Comparison of ENCODE assay signal across 30 cellular contexts in genomic region chr7:91443862-91444261, GRCh38.
"Had no signal": no experiment of that assay in that cellular context is flagged by ENCODE, and none has a peak within 500 bp of the region (broad histone marks: within the 10 kb centered on the region; RNA-seq: fewer than 3 reads in every experiment).

No MANE protein-coding gene starts in this region.

- H3K27ac Mint-ChIP-seq: mesothelial cell of epicardium; natural killer cell; nephron progenitor cell; neural progenitor cell; progenitor cell of endocrine pancreas; stimulated activated naive B cell treated with anti-CD40 and anti-IgM and Interleukin-4, amounts not matched to agents 10 μg/mL and 1 μg/mL and 100 μg/mL, for 72 hours had no signal

- DNase-seq: hippocampal formation; left colon; left ventricle myocardium inferior; mesendoderm; naive B cell; natural killer cell; nephron progenitor cell; occipital lobe; ovary; right lobe of liver; stimulated activated CD4-positive, alpha-beta T cell treated with anti-CD3 and anti-CD28 coated beads, Interleukin-1b, Interleukin-23, amount 100 ng/mL, for 48 hours; stimulated activated CD4-positive, alpha-beta T cell treated with anti-CD3 and anti-CD28 coated beads, Interleukin-2, amount 100 ng/mL, for 48 hours; stimulated activated CD4-positive, alpha-beta T cell treated with anti-CD3 and anti-CD28 coated beads, Interleukin-4, amount 100 ng/mL, for 4 hours; stimulated activated CD8-positive, alpha-beta memory T cell treated with anti-CD3 and anti-CD28 coated beads, Interleukin-4, amount 100 ng/mL, for 48 hours; stimulated activated naive B cell treated with anti-CD40 and anti-IgM and Interleukin-4, amounts not matched to agents 10 μg/mL and 1 μg/mL and 100 μg/mL, for 72 hours; stimulated activated naive CD8-positive, alpha-beta T cell treated with anti-CD3 and anti-CD28 coated beads, Interleukin-15, Interleukin-2, amounts not matched to agents 100 U/mL and 50 U/mL, for 24 hours; stomach; tibial artery; upper lobe of right lung had no signal

- H3K27ac ChIP-seq: left ventricle myocardium inferior, neural progenitor cell, neutrophil, ovary, right atrium auricular region, right lobe of liver, stomach, suprapubic skin, thoracic aorta, tibial artery, upper lobe of right lung had no signal

- H3K9ac ChIP-seq: neural progenitor cell had no signal

- FAIRE-seq: keratinocyte, urothelium cell line had no signal

- H3K36me3 ChIP-seq: left ventricle myocardium inferior, neural progenitor cell, neutrophil, ovary, right atrium auricular region, right lobe of liver, stomach, suprapubic skin, thoracic aorta, tibial artery, upper lobe of right lung had no signal

- ATAC-seq: left colon; natural killer cell; right lobe of liver; stimulated activated naive B cell treated with anti-CD40 and anti-IgM and Interleukin-4, amounts not matched to agents 10 μg/mL and 1 μg/mL and 100 μg/mL, for 72 hours; stimulated activated naive CD8-positive, alpha-beta T cell treated with anti-CD3 and anti-CD28 coated beads, Interleukin-15, Interleukin-2, amounts not matched to agents 100 U/mL and 50 U/mL, for 24 hours; upper lobe of right lung had no signal

- H3K4me3 Mint-ChIP-seq: mesothelial cell of epicardium; naive B cell; natural killer cell; nephron progenitor cell; neural progenitor cell; stimulated activated naive B cell treated with anti-CD40 and anti-IgM and Interleukin-4, amounts not matched to agents 10 μg/mL and 1 μg/mL and 100 μg/mL, for 72 hours had no signal

- H3K27me3 ChIP-seq: neural progenitor cell, neutrophil, ovary, right atrium auricular region, right lobe of liver, stomach, suprapubic skin, tibial artery, upper lobe of right lung had no signal

- H3K9me3 ChIP-seq: neutrophil, right atrium auricular region, right lobe of liver, thoracic aorta had no signal

- H3K4me1 Mint-ChIP-seq: mesothelial cell of epicardium; naive B cell; natural killer cell; nephron progenitor cell; neural progenitor cell; stimulated activated naive B cell treated with anti-CD40 and anti-IgM and Interleukin-4, amounts not matched to agents 10 μg/mL and 1 μg/mL and 100 μg/mL, for 72 hours had no signal

- H2AFZ ChIP-seq: neural progenitor cell had no signal

- H3K4me3 ChIP-seq: left ventricle myocardium inferior, lung, neural progenitor cell, ovary, right atrium auricular region, right lobe of liver, smooth muscle cell, stomach, suprapubic skin, thoracic aorta, tibial artery, upper lobe of right lung had no signal

- H3K27me3 Mint-ChIP-seq: progenitor cell of endocrine pancreas; stimulated activated naive B cell treated with anti-CD40 and anti-IgM and Interleukin-4, amounts not matched to agents 10 μg/mL and 1 μg/mL and 100 μg/mL, for 72 hours had no signal

- H3K4me1 ChIP-seq: left ventricle myocardium inferior, neural progenitor cell, right atrium auricular region, right lobe of liver, stomach, suprapubic skin, tibial artery, upper lobe of right lung had no signal

- H3K4me2 ChIP-seq: neural progenitor cell, smooth muscle cell had no signal
